17 cellular contexts compared by ENCODE assay signal in the genomic region with DNA sequence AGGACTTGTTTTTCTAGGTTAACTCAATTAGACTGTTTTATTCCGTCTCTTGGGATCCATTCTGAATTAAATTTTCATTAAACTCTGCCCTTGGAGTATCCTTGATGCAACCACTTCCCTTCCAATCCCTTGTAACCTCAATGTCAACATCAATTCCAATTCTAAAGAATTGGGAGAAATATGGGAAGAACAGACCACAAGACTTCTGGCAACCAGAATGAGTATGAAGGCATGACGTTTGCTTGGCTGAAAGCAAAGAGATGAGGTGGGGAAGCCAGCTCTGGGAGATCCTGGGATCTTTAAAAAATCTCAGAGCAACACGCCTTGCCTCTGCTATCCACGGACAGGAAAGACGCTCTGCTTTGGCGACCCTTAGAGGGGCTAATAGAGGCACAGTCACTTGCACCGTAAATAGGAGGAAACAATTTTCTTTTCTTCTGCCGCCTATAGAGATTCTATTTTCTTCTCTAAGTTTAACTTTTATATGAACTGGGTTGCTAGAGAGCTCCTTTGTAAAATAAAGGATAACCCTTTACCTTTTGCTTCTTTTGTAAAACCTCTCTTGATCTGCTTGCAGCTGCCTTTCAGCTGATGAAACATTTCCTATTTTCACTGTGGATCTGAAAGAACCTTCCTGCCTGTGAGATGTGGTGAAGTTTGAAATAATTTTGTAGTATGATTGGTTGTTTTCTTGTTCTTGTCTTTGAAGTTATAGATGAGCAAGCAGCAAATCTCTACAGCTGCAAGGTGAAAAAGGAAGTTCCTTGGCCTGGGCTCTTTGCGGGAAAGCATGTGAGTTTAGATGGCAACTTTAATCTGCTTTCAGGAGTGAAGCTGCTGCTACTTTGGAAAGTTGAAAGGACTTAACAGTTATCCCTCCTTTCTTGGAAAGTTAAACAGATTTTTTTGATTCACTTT. TPM values are rescaled to one million over a fixed set of nuclear protein-coding genes. Genes with fewer than 3 reads are reported as not detected.
A peak's percentile ranks its signal among the peaks of the same experiment; 100 is the strongest.
DNase-seq lines count a peak whose midpoint lies in the region; ATAC-seq, FAIRE-seq and TF ChIP-seq lines count a peak whose summit lies in the region.
"Had no signal": no experiment of that assay in that cellular context is flagged by ENCODE, and none has a peak within 500 bp of the region (broad histone marks: within the 10 kb centered on the region; RNA-seq: fewer than 3 reads in every experiment).

A gene with protein sequence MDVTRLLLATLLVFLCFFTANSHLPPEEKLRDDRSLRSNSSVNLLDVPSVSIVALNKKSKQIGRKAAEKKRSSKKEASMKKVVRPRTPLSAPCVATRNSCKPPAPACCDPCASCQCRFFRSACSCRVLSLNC (plus strand): TSS at position 726 of the 918 bp plus-strand sequence. CDS start 18,952 bp downstream, outside the sequence.

- TF ChIP-seq POLR2A in spleen (IDR thresholded peaks at IDR 0.05): no peak
- TF ChIP-seq POLR2A in H54 (IDR thresholded peaks at IDR 0.05; ENCODE audit: low read depth, low read length): no peak

- H3F3A ChIP-seq in GM23338 (replicated peaks; ENCODE audit: low read depth): no peaks in the 10 kb centered on the region

- H3K27ac Mint-ChIP-seq in activated naive CD4-positive, alpha-beta T cell treated with anti-CD3 and anti-CD28 coated beads, Interleukin-2, amount 50 U/mL, for 24 hours: peak within 1 kb of the TSS; percentile 39
- no peak within 1 kb of the TSS for H3K27ac Mint-ChIP-seq in GM23338
- H3K27ac Mint-ChIP-seq in activated naive CD8-positive, alpha-beta T cell treated with anti-CD3 and anti-CD28 coated beads for 36 hours: peak within 1 kb of the TSS; percentile 42

- H3K79me2 ChIP-seq in GM23338 (replicated peaks; ENCODE audit: insufficient read depth): no peaks in the 10 kb centered on the region

- no peak for DNase-seq in activated naive CD4-positive, alpha-beta T cell (lab: John Stamatoyannopoulos, UW)
- peak; percentile 18 for DNase-seq in GM23338 (ENCODE audit: low spot score)
- DNase-seq in activated naive CD8-positive, alpha-beta T cell treated with anti-CD3 and anti-CD28 coated beads for 36 hours: no peak
- no peak for DNase-seq in spleen
- DNase-seq in head of caudate nucleus: no peak
- no peak for DNase-seq in H54 (ENCODE audit: insufficient read length, low spot score)
- no peak for DNase-seq in AG20443 (ENCODE audit: low spot score)
- DNase-seq: cerebellar nuclear complex, DMS79, MG63, NCI-H2081, NCI-H748 treated with DMSO at 0.1 percent for 48 hours, nucleus accumbens had no signal

- H3K27ac ChIP-seq in GM23338 (ENCODE audit: low read depth) (no peak within 1 kb of the TSS), spleen (peak within 1 kb of the TSS in 5 of 8 donors; percentile 15 to 54 (median 41))
- H3K27ac ChIP-seq: gastroesophageal sphincter, vagina had no signal

- H3K4me3 ChIP-seq in GM23338 (no peak within 1 kb of the TSS), spleen (no peak within 1 kb of the TSS)
- H3K4me3 ChIP-seq: gastroesophageal sphincter, MG63, vagina had no signal

- no peaks in the 10 kb centered on the region for H4K20me1 ChIP-seq in GM23338 (replicated peaks; ENCODE audit: insufficient read depth)

- no peaks in the 10 kb centered on the region for H3K27me3 Mint-ChIP-seq in activated naive CD4-positive, alpha-beta T cell treated with anti-CD3 and anti-CD28 coated beads, Interleukin-2, amount 50 U/mL, for 24 hours
- H3K27me3 Mint-ChIP-seq in GM23338 (ENCODE audit: insufficient read depth, low read depth, poor library complexity): no peaks in the 10 kb centered on the region
- no peaks in the 10 kb centered on the region for H3K27me3 Mint-ChIP-seq in activated naive CD8-positive, alpha-beta T cell treated with anti-CD3 and anti-CD28 coated beads for 36 hours

- H3K36me3 Mint-ChIP-seq in activated naive CD4-positive, alpha-beta T cell treated with anti-CD3 and anti-CD28 coated beads, Interleukin-2, amount 50 U/mL, for 24 hours: peaks cover 6% of the 10 kb centered on the region
- H3K36me3 Mint-ChIP-seq in GM23338 (ENCODE audit: low read depth): no peaks in the 10 kb centered on the region
- H3K36me3 Mint-ChIP-seq in activated naive CD8-positive, alpha-beta T cell treated with anti-CD3 and anti-CD28 coated beads for 36 hours: peaks cover 3% of the 10 kb centered on the region

- H3K4me1 ChIP-seq in GM23338 (ENCODE audit: insufficient read depth) (0 out of 2 replicates have a peak, but pooled peaks cover 10% of the 10 kb centered on the region), spleen (peaks cover 0 to 27% (median 14%) of the 10 kb centered on the region in 6 donors)
- H3K4me1 ChIP-seq: gastroesophageal sphincter, vagina had no signal

- peak within 1 kb of the TSS; percentile 48 for H2AFZ ChIP-seq in GM23338

- H3K27me3 ChIP-seq in GM23338 (ENCODE audit: insufficient read depth) (no peaks in the 10 kb centered on the region), spleen (replicated peaks in 1 of 7) (no peaks in the 10 kb centered on the region)
- H3K27me3 ChIP-seq: gastroesophageal sphincter, MG63, vagina had no signal

- H3K9me3 ChIP-seq in spleen: peaks cover 0 to 28% (median 25%) of the 10 kb centered on the region in 8 donors

- H3K36me3 ChIP-seq in GM23338 (ENCODE audit: insufficient read depth): no peaks in the 10 kb centered on the region
- no peaks in the 10 kb centered on the region for H3K36me3 ChIP-seq in spleen
- H3K36me3 ChIP-seq: gastroesophageal sphincter, MG63, vagina had no signal

- peaks cover 12% of the 10 kb centered on the region for H3K9me3 Mint-ChIP-seq in activated naive CD4-positive, alpha-beta T cell treated with anti-CD3 and anti-CD28 coated beads, Interleukin-2, amount 50 U/mL, for 24 hours
- peaks cover 6% of the 10 kb centered on the region for H3K9me3 Mint-ChIP-seq in GM23338
- H3K9me3 Mint-ChIP-seq in activated naive CD8-positive, alpha-beta T cell treated with anti-CD3 and anti-CD28 coated beads for 36 hours: peaks cover 16% of the 10 kb centered on the region

- intact Hi-C loops in spleen (cut with DNase I; ENCODE audit: low total_unique reads): no loop called here
- intact Hi-C loops in head of caudate nucleus (cut with DNase I): no loop called here

- TF ChIP-seq CTCF in GM23338 (conservative IDR thresholded peaks at IDR 0.05; ENCODE audit: low read depth in 2 of 2): no peak
- no peak for TF ChIP-seq CTCF in spleen (IDR thresholded peaks at IDR 0.05 in 8 of 11, conservative IDR thresholded peaks at IDR 0.05 in 3 of 11)

- WGBS in spleen, 5 donors: 59 to 72% (median 61%) methylated on average over 9 of the region's 9 CpGs

- 0 out of 2 replicates have a peak within 1 kb of the TSS, but pooled peaks have one; percentile 11 for H3K4me2 ChIP-seq in GM23338

- H3K9me2 ChIP-seq in GM23338 (ENCODE audit: insufficient read depth): no peaks in the 10 kb centered on the region

- H3K4me1 Mint-ChIP-seq in activated naive CD4-positive, alpha-beta T cell treated with anti-CD3 and anti-CD28 coated beads, Interleukin-2, amount 50 U/mL, for 24 hours: peaks cover 25% of the 10 kb centered on the region
- H3K4me1 Mint-ChIP-seq in GM23338: peaks cover 7% of the 10 kb centered on the region; the same call in 2 of the 3 replicates
- H3K4me1 Mint-ChIP-seq in activated naive CD8-positive, alpha-beta T cell treated with anti-CD3 and anti-CD28 coated beads for 36 hours: peaks cover 13% of the 10 kb centered on the region

- no peak for FAIRE-seq in H54 (lab: Jason Lieb, UNC)

- H3K4me3 Mint-ChIP-seq in activated naive CD4-positive, alpha-beta T cell treated with anti-CD3 and anti-CD28 coated beads, Interleukin-2, amount 50 U/mL, for 24 hours: peak within 1 kb of the TSS; percentile 56
- no peak within 1 kb of the TSS for H3K4me3 Mint-ChIP-seq in GM23338
- H3K4me3 Mint-ChIP-seq in activated naive CD8-positive, alpha-beta T cell treated with anti-CD3 and anti-CD28 coated beads for 36 hours: no peak within 1 kb of the TSS

- ATAC-seq in GM23338: peak; percentile 57
- ATAC-seq: gastroesophageal sphincter had no signal

TF ChIP-seq in GM23338, 12 proteins besides CTCF, POLR2A, EP300 and RAD21 (continues in another document):
- TF ChIP-seq NANOG (IDR thresholded peaks at IDR 0.05; ENCODE audit: borderline replicate concordance) (no peak), ZNF331 (CRISPR knock-in tag; IDR thresholded peaks at IDR 0.05; ENCODE audit: low read depth) (no peak), ETS1 (IDR thresholded peaks at IDR 0.05) (no peak), JUNB (IDR thresholded peaks at IDR 0.05; ENCODE audit: unreplicated experiment) (no peak), STAT1 (IDR thresholded peaks at IDR 0.05; ENCODE audit: unreplicated experiment) (no peak)

RNA-seq across cellular contexts. Expression of the gene that starts here (rescaled TPM):
- not detected in 2 replicates for total RNA-seq in GM23338 (2014; rRNA removed; shearing (Covaris generic))
- polyA plus RNA-seq in GM23338 (2016; fragmentation: Nextera tagmentation; extraction: Ambion mirVana) (not detected in 2 replicates), spleen (1 to 10 TPM in 2 of 3 donors, under 1 TPM in 1; 0.63 to 2.7 (median 1.7) TPM)
- total RNA-seq in activated naive CD8-positive, alpha-beta T cell treated with anti-CD3 and anti-CD28 coated beads for 36 hours: not detected
- total RNA-seq in spleen: not detected
- total RNA-seq: mesenteric fat pad, vagina had no signal

Comparison
In these comparisons a context has a peak if more than half of its experiments do, and no peak if none do; other contexts are left out.
1. Peak in DNase-seq, ATAC-seq and H3K4me2 ChIP-seq in GM23338; RNA of the gene not detected or under 1 TPM.